In genomic region chrX:19769467-19769866, GRCh38 we compare ENCODE assay signal across 32 cellular contexts.
DNase-seq lines count a peak whose midpoint lies in the region; ATAC-seq and TF ChIP-seq lines count a peak whose summit lies in the region.
"Had no signal": no experiment of that assay in that cellular context is flagged by ENCODE, and none has a peak within 500 bp of the region (broad histone marks: within the 10 kb centered on the region; RNA-seq: fewer than 3 reads in every experiment).

No MANE protein-coding gene starts in this region.

- H3K9me2 ChIP-seq in GM23248 (ENCODE audit: insufficient read depth) = no peaks in the 10 kb centered on the region

- H3K27me3 Mint-ChIP-seq in activated CD4-positive, alpha-beta T cell treated with anti-CD3 and anti-CD28 coated beads, Interleukin-2, amount 10 ng/mL, durations not matched to agents 24 days and 14 days = no peaks in the 10 kb centered on the region
- no peaks in the 10 kb centered on the region for H3K27me3 Mint-ChIP-seq in CD4-positive, alpha-beta T cell
- no peaks in the 10 kb centered on the region for H3K27me3 Mint-ChIP-seq in activated CD4-positive, alpha-beta memory T cell treated with anti-CD3 and anti-CD28 coated beads for 36 hours
- H3K27me3 Mint-ChIP-seq: activated CD4-positive, alpha-beta T cell treated with anti-CD3 and anti-CD28 coated beads, Interleukin-2, amount 10 ng/mL, durations not matched to agents 7 days and 5 days had no signal

- no peaks in the 10 kb centered on the region for H3K9me3 ChIP-seq in CD4-positive, alpha-beta T cell (ENCODE audit: control insufficient read depth, low read length)
- no peaks in the 10 kb centered on the region for H3K9me3 ChIP-seq in GM23248 (ENCODE audit: low read depth)
- H3K9me3 ChIP-seq: testis had no signal

- in situ Hi-C loops in GM23248 (cut with MboI) = no loop called here

- H3K9me3 Mint-ChIP-seq in activated CD4-positive, alpha-beta T cell treated with anti-CD3 and anti-CD28 coated beads, Interleukin-2, amount 10 ng/mL, durations not matched to agents 24 days and 14 days = no peaks in the 10 kb centered on the region
- H3K9me3 Mint-ChIP-seq in CD4-positive, alpha-beta T cell = no peaks in the 10 kb centered on the region
- H3K9me3 Mint-ChIP-seq in activated CD4-positive, alpha-beta memory T cell treated with anti-CD3 and anti-CD28 coated beads for 36 hours = no peaks in the 10 kb centered on the region
- H3K9me3 Mint-ChIP-seq: activated CD4-positive, alpha-beta T cell treated with anti-CD3 and anti-CD28 coated beads, Interleukin-2, amount 10 ng/mL, durations not matched to agents 7 days and 5 days had no signal

- peaks cover 17% of the 10 kb centered on the region for H3K36me3 Mint-ChIP-seq in activated CD4-positive, alpha-beta T cell treated with anti-CD3 and anti-CD28 coated beads, Interleukin-2, amount 10 ng/mL, durations not matched to agents 24 days and 14 days (ENCODE audit: low read depth)
- H3K36me3 Mint-ChIP-seq in CD4-positive, alpha-beta T cell (ENCODE audit: low read depth) = peaks cover 43% of the 10 kb centered on the region
- peaks cover 3% of the 10 kb centered on the region for H3K36me3 Mint-ChIP-seq in activated CD4-positive, alpha-beta memory T cell treated with anti-CD3 and anti-CD28 coated beads for 36 hours
- H3K36me3 Mint-ChIP-seq: neural progenitor cell had no signal

- no peak overlapping the region for H3K27ac ChIP-seq in CD4-positive, alpha-beta T cell (ENCODE audit: low read depth, low read length)
- H3K27ac ChIP-seq in foreskin keratinocyte = no peak overlapping the region
- no peak overlapping the region for H3K27ac ChIP-seq in GM23248
- H3K27ac ChIP-seq: cardiac muscle cell, coronary artery, epithelial cell of prostate, neural progenitor cell, parathyroid adenoma, testis, VCaP had no signal

- H3K9ac ChIP-seq in GM23248 = no peak overlapping the region
- H3K9ac ChIP-seq: neural progenitor cell, parathyroid adenoma had no signal

- H3F3A ChIP-seq in GM23248 (ENCODE audit: insufficient read depth) = 0 out of 2 replicates have a peak, but pooled peaks cover 13% of the 10 kb centered on the region

- 93 to 100% methylated on average over 2 of the region's 2 CpGs for WGBS in GM23248 (ENCODE audit: low coverage in 1 of 2, low lambda C conversion rate in 2 of 2, missing lambda C conversion rate in 2 of 2), 2 experiments

- no peaks in the 10 kb centered on the region for H3K36me3 ChIP-seq in GM23248 (ENCODE audit: low read depth)
- H3K36me3 ChIP-seq: cardiac muscle cell, neural progenitor cell had no signal

- H3K4me3 ChIP-seq in GM23248 = no peak overlapping the region
- H3K4me3 ChIP-seq: cardiac muscle cell, coronary artery, neural progenitor cell, testis had no signal

- CTCF ChIA-PET in CD4-positive, alpha-beta T cell (lab: Charles Lee) = no interaction called here
- CTCF ChIA-PET in activated CD4-positive, alpha-beta memory T cell treated with anti-CD3 and anti-CD28 coated beads for 36 hours (lab: Charles Lee) = interaction anchor here (1.0 kb wide), 1 partner anchor 22 kb away, joined by 3 read pairs; no protein-coding TSS in a partner anchor

- no peak for TF ChIP-seq CTCF in CD4-positive, alpha-beta T cell (IDR thresholded peaks at IDR 0.05)
- no peak for TF ChIP-seq CTCF in foreskin keratinocyte (conservative IDR thresholded peaks at IDR 0.05)

- no peaks in the 10 kb centered on the region for H3K4me1 ChIP-seq in foreskin keratinocyte
- peaks cover 23% of the 10 kb centered on the region for H3K4me1 ChIP-seq in GM23248 (ENCODE audit: insufficient read depth)
- H3K4me1 ChIP-seq: neural progenitor cell, testis had no signal

- intact Hi-C loops in activated CD4-positive, alpha-beta T cell treated with anti-CD3 and anti-CD28 coated beads, Interleukin-2, amount 10 ng/mL, durations not matched to agents 24 days and 14 days (cut with micrococcal nuclease) = loop anchor here (1.0 kb wide), 1 partner anchor 21 kb away; no protein-coding TSS in a partner anchor
- intact Hi-C loops in CD4-positive, alpha-beta T cell (cut with DNase I, micrococcal nuclease) = no loop called here
- intact Hi-C loops in activated CD4-positive, alpha-beta memory T cell treated with anti-CD3 and anti-CD28 coated beads for 36 hours (cut with micrococcal nuclease) = no loop called here
- intact Hi-C loops in left colon (cut with DNase I, micrococcal nuclease) = no loop called here

- no peak overlapping the region for H3K4me2 ChIP-seq in GM23248 (ENCODE audit: unreplicated experiment)
- H3K4me2 ChIP-seq: neural progenitor cell had no signal

- POLR2A ChIA-PET in CD4-positive, alpha-beta T cell (lab: Charles Lee) = interaction anchor here (1.1 kb wide), 1 partner anchor 87 kb away, joined by 3 read pairs; no protein-coding TSS in a partner anchor
- POLR2A ChIA-PET in activated CD4-positive, alpha-beta memory T cell treated with anti-CD3 and anti-CD28 coated beads for 36 hours (lab: Charles Lee) = no interaction called here

- no peak overlapping the region for H3K4me3 Mint-ChIP-seq in activated CD4-positive, alpha-beta T cell treated with anti-CD3 and anti-CD28 coated beads, Interleukin-2, amount 10 ng/mL, durations not matched to agents 24 days and 14 days
- H3K4me3 Mint-ChIP-seq in CD4-positive, alpha-beta T cell = no peak overlapping the region
- H3K4me3 Mint-ChIP-seq in activated CD4-positive, alpha-beta memory T cell treated with anti-CD3 and anti-CD28 coated beads for 36 hours = no peak overlapping the region
- H3K4me3 Mint-ChIP-seq: activated CD4-positive, alpha-beta T cell treated with anti-CD3 and anti-CD28 coated beads, Interleukin-2, amount 10 ng/mL, durations not matched to agents 7 days and 5 days; CD14-positive monocyte; H9; neural progenitor cell had no signal

- H3K79me2 ChIP-seq in GM23248 (ENCODE audit: insufficient read depth) = peaks cover 26% of the 10 kb centered on the region

- no peaks in the 10 kb centered on the region for H3K27me3 ChIP-seq in CD4-positive, alpha-beta T cell (ENCODE audit: control insufficient read depth, insufficient read depth, low read length)
- H3K27me3 ChIP-seq in foreskin keratinocyte (no peaks in the 10 kb centered on the region), GM23248 (replicated peaks; ENCODE audit: insufficient read depth) (no peaks in the 10 kb centered on the region)
- H3K27me3 ChIP-seq: cardiac muscle cell, neural progenitor cell, testis had no signal

- no peak overlapping the region for H2AFZ ChIP-seq in GM23248
- H2AFZ ChIP-seq: neural progenitor cell, parathyroid adenoma had no signal

- DNase-seq in activated CD4-positive, alpha-beta T cell treated with anti-CD3 and anti-CD28 coated beads, Interleukin-2, amount 10 ng/mL, durations not matched to agents 24 days and 14 days = no peak
- DNase-seq in activated CD4-positive, alpha-beta T cell treated with anti-CD3 and anti-CD28 coated beads, Interleukin-2, amount 50 U/mL, for 48 hours = no peak
- DNase-seq in CD4-positive, alpha-beta T cell = no peak
- no peak for DNase-seq in activated CD4-positive, alpha-beta memory T cell treated with anti-CD3 and anti-CD28 coated beads for 36 hours
- no peak for DNase-seq in left colon
- no peak for DNase-seq in foreskin keratinocyte
- DNase-seq in activated gamma-delta T cell (lab: John Stamatoyannopoulos, UW) = no peak
- no peak for DNase-seq in GM23248
- DNase-seq: activated CD4-positive, alpha-beta T cell treated with anti-CD3 and anti-CD28 coated beads, Interleukin-2, amount 10 ng/mL, durations not matched to agents 7 days and 5 days; aorta; effector CD8-positive, alpha-beta T cell; EL; H9; hypothalamus; mammary epithelial cell; NCI-H1092 treated with DMSO at 0.1 percent for 48 hours; NCI-H1694 treated with DMSO at 0.1 percent for 48 hours; NCI-H2171; NCI-H510A; retina; SHP77 treated with DMSO at 0.1 percent for 48 hours; stimulated activated naive CD4-positive, alpha-beta T cell; SW 1271; T1000; testis had no signal

- no peaks in the 10 kb centered on the region for H4K20me1 ChIP-seq in GM23248 (ENCODE audit: insufficient read depth)

- no peak for ATAC-seq in CD4-positive, alpha-beta T cell (ENCODE audit: poor library complexity)
- ATAC-seq in left colon (peak; percentile 43), foreskin keratinocyte (no peak)

- peaks cover 35% of the 10 kb centered on the region for H3K4me1 Mint-ChIP-seq in activated CD4-positive, alpha-beta T cell treated with anti-CD3 and anti-CD28 coated beads, Interleukin-2, amount 10 ng/mL, durations not matched to agents 24 days and 14 days
- H3K4me1 Mint-ChIP-seq in CD4-positive, alpha-beta T cell (ENCODE audit: low read depth) = peaks cover 53% of the 10 kb centered on the region
- peaks cover 76% of the 10 kb centered on the region for H3K4me1 Mint-ChIP-seq in activated CD4-positive, alpha-beta memory T cell treated with anti-CD3 and anti-CD28 coated beads for 36 hours (ENCODE audit: low read depth)

- peak overlapping the region; percentile 60 for H3K27ac Mint-ChIP-seq in activated CD4-positive, alpha-beta T cell treated with anti-CD3 and anti-CD28 coated beads, Interleukin-2, amount 10 ng/mL, durations not matched to agents 24 days and 14 days
- H3K27ac Mint-ChIP-seq in CD4-positive, alpha-beta T cell = peak overlapping the region; percentile 53
- peak overlapping the region; percentile 74 for H3K27ac Mint-ChIP-seq in activated CD4-positive, alpha-beta memory T cell treated with anti-CD3 and anti-CD28 coated beads for 36 hours
- H3K27ac Mint-ChIP-seq: activated CD4-positive, alpha-beta T cell treated with anti-CD3 and anti-CD28 coated beads, Interleukin-2, amount 10 ng/mL, durations not matched to agents 7 days and 5 days; H9; neural progenitor cell had no signal
